Comparison of ENCODE assay signal across 23 cellular contexts in the genomic region with DNA sequence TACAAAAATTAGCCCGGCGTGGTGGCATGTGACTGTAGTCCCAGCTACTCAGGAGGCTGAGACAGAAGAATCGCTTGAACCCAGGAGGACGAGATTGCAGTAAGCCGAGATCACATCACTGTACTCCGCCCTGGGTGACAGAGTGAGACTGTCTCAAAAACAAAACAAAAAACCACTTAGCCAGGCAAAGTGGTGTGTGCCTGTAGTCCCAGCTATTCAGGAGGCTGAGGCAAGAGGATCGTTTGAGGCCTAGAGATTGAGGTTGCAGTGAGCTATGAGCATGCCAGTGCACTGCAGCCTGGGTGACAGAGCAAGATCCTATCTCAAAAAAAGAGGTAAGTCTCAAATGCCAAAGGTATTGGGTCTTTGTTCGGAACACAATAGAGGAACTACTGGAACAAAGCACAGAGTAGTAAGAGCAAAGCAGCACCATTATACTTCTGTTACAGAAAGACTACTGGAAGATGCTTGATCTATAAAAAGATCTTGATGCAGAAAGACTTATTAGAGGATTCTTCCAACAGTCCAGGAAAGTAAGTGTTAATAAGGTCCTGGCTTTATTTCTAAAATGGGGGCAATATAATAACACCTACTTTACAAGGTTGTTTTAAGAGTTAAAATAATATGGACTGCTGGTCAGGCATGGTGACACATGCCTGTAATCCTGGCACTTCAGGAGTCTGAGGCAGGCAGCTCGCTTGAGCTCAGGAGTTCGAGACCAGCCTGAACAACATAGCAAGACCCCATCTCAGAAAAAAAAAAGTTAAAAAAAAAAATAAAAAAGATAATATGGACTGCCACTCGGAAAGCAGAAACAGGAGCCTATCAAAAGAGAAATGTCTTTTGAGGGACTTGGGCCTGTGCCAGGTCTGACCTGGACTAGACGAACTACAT. TPM values are rescaled to one million over a fixed set of nuclear protein-coding genes. Genes with fewer than 3 reads are reported as not detected.
A peak's percentile ranks its signal among the peaks of the same experiment; 100 is the strongest.
DNase-seq lines count a peak whose midpoint lies in the region; ATAC-seq, FAIRE-seq and TF ChIP-seq lines count a peak whose summit lies in the region.
"Had no signal": no experiment of that assay in that cellular context is flagged by ENCODE, and none has a peak within 500 bp of the region (broad histone marks: within the 10 kb centered on the region; RNA-seq: fewer than 3 reads in every experiment).

No MANE protein-coding gene starts in this region.

- H3K27ac Mint-ChIP-seq in WTC11: peak overlapping the region; percentile 59; the same call in 1 of the 2 replicates

- DNase-seq in H54 (ENCODE audit: insufficient read length, low spot score): no peak
- no peak for DNase-seq in WTC11 (ENCODE audit: low spot score)
- peak; percentile 88 for DNase-seq in islet precursor cell
- peak; percentile 18 to 56 for DNase-seq in trophoblast cell
- DNase-seq in GM10248 (ENCODE audit: extremely low spot score): no peak
- DNase-seq in psoas muscle: no peak
- no peak for DNase-seq in T1000 (lab: John Stamatoyannopoulos, UW)
- DNase-seq: CD8-positive, alpha-beta memory T cell; DMS79; H7; NCI-H1048; NCI-H1436 treated with DMSO at 0.1 percent for 48 hours; NCI-H2081; NCI-H774 had no signal

- TF ChIP-seq CTCF in WTC11 (IDR thresholded peaks at IDR 0.05) (no peak), GM10248 (IDR thresholded peaks at IDR 0.05; ENCODE audit: control extremely low read depth, extremely low read depth, low read depth, missing control alignments) (no peak), psoas muscle (IDR thresholded peaks at IDR 0.05) (no peak)

- H3K4me1 Mint-ChIP-seq in WTC11: peaks cover 51% of the 10 kb centered on the region

- H3K27me3 ChIP-seq in trophoblast cell (ENCODE audit: insufficient read depth, low read length) (no peaks in the 10 kb centered on the region), psoas muscle (ENCODE audit: insufficient read depth in 3 of 3, low read length in 2 of 3) (no peaks in the 10 kb centered on the region)
- H3K27me3 ChIP-seq: BLaER1 had no signal

- intact Hi-C loops in psoas muscle (cut with DNase I): no loop called here

- no peak overlapping the region for H4K12ac ChIP-seq in trophoblast cell (ENCODE audit: low read depth, low read length)

- H4K91ac ChIP-seq in trophoblast cell (ENCODE audit: low read depth, low read length): peak overlapping the region; percentile 86

- H3K23ac ChIP-seq in trophoblast cell (ENCODE audit: low read length): no peak overlapping the region

- no peak overlapping the region for H3K4ac ChIP-seq in trophoblast cell (ENCODE audit: low read depth, low read length)

- TF ChIP-seq POLR2A in H54 (IDR thresholded peaks at IDR 0.05; ENCODE audit: low read depth, low read length): no peak

- H3K4me3 ChIP-seq in trophoblast cell (ENCODE audit: low read depth, low read length) (no peak overlapping the region), psoas muscle (no peak overlapping the region)
- H3K4me3 ChIP-seq: BLaER1 had no signal

- H3K4me1 ChIP-seq in trophoblast cell (ENCODE audit: control insufficient read depth in 1 of 2, insufficient read depth in 2 of 2, low read length in 2 of 2): peaks cover 28 to 35% of the 10 kb centered on the region in 2 experiments
- peaks cover 42% of the 10 kb centered on the region for H3K4me1 ChIP-seq in psoas muscle

- H2BK120ac ChIP-seq in trophoblast cell (ENCODE audit: insufficient read depth, low read length, poor library complexity): peak overlapping the region; percentile 28

- H3K18ac ChIP-seq in trophoblast cell (ENCODE audit: low read length): peak overlapping the region; percentile 23

- H3K27ac ChIP-seq in trophoblast cell (ENCODE audit: low read depth, low read length) (peak overlapping the region; percentile 99), psoas muscle (no peak overlapping the region)
- H3K27ac ChIP-seq: BLaER1, RWPE1 had no signal

- H2BK12ac ChIP-seq in trophoblast cell (ENCODE audit: low read length): peak overlapping the region; percentile 91

- CTCF ChIA-PET in WTC11 (lab: Charles Lee) (interaction anchor here (0.8 kb wide), 1 partner anchor 34 kb away, joined by 3 read pairs; no protein-coding TSS in a partner anchor), GM10248 (lab: Yijun Ruan, JAX) (interaction anchor here (1.3 to 3.2 kb wide), 2 partner anchors 11 to 33 kb away, joined by 4 to 12 read pairs; no protein-coding TSS in a partner anchor)

- peak; percentile 41 for FAIRE-seq in H54 (lab: Jason Lieb, UNC)
- FAIRE-seq: D721Med had no signal

- no peaks in the 10 kb centered on the region for H3K9me3 Mint-ChIP-seq in WTC11
- H3K9me3 Mint-ChIP-seq: CD8-positive, alpha-beta memory T cell had no signal

- H2AFZ ChIP-seq in trophoblast cell (ENCODE audit: insufficient read depth, low read length, poor library complexity): no peak overlapping the region

- no peaks in the 10 kb centered on the region for H3K36me3 Mint-ChIP-seq in WTC11

- no peak for ATAC-seq in WTC11
- no peak for ATAC-seq in HG03460 (IDR thresholded peaks at IDR 0.05; ENCODE audit: unreplicated experiment)
- no peak for ATAC-seq in psoas muscle

- H3K36me3 ChIP-seq in trophoblast cell (ENCODE audit: control insufficient read depth in 1 of 2, insufficient read depth in 2 of 2, low read length in 2 of 2): no peaks in the 10 kb centered on the region
- no peaks in the 10 kb centered on the region for H3K36me3 ChIP-seq in psoas muscle (ENCODE audit: insufficient read depth in 1 of 2, low read depth in 1 of 2)
- H3K36me3 ChIP-seq: BLaER1 had no signal

- H3K9me3 ChIP-seq in trophoblast cell (ENCODE audit: insufficient read depth, low read depth, low read length) (no peaks in the 10 kb centered on the region), psoas muscle (no peaks in the 10 kb centered on the region)
- H3K9me3 ChIP-seq: BLaER1 had no signal

- no peak overlapping the region for H3K9ac ChIP-seq in trophoblast cell (ENCODE audit: low read length)
- H3K9ac ChIP-seq: BLaER1 had no signal

- peak overlapping the region; percentile 2 for H3K14ac ChIP-seq in trophoblast cell (ENCODE audit: low read length)

- POLR2A ChIA-PET in WTC11 (lab: Charles Lee): no interaction called here
- POLR2A ChIA-PET in GM10248 (lab: Yijun Ruan, JAX): no interaction called here

- no peak overlapping the region for H2AK5ac ChIP-seq in trophoblast cell (ENCODE audit: low read length)

- no peak overlapping the region for H3K4me3 Mint-ChIP-seq in WTC11
- H3K4me3 Mint-ChIP-seq: CD8-positive, alpha-beta memory T cell had no signal

- no CpG with 5 or more reads among the region's 12 CpGs for WGBS in trophoblast cell (ENCODE audit: extremely low coverage, insufficient coverage, insufficient read length)
- 90 to 96% (median 91%) methylated on average over 12 of the region's 12 CpGs for WGBS in psoas muscle, 3 donors

- peak overlapping the region; percentile 86 for H2BK5ac ChIP-seq in trophoblast cell (ENCODE audit: low read depth, low read length, poor library complexity)

- no peak overlapping the region for H3K4me2 ChIP-seq in trophoblast cell (ENCODE audit: low read length)
- H3K4me2 ChIP-seq: BLaER1 had no signal

- H3K79me1 ChIP-seq in trophoblast cell (ENCODE audit: low read length): peaks cover 36% of the 10 kb centered on the region

- peak overlapping the region; percentile 7 for H4K8ac ChIP-seq in trophoblast cell (ENCODE audit: low read depth, low read length)

- no peaks in the 10 kb centered on the region for H3K27me3 Mint-ChIP-seq in WTC11 (ENCODE audit: low read depth)
- H3K27me3 Mint-ChIP-seq: CD8-positive, alpha-beta memory T cell had no signal

- peaks cover 9% of the 10 kb centered on the region for H3K79me2 ChIP-seq in trophoblast cell (ENCODE audit: control insufficient read depth, insufficient read depth, low read length, poor library complexity)

TF ChIP-seq in WTC11, 78 proteins besides CTCF, POLR2A, EP300 and RAD21 (continues in another document):
- TF ChIP-seq, protein P1, sequence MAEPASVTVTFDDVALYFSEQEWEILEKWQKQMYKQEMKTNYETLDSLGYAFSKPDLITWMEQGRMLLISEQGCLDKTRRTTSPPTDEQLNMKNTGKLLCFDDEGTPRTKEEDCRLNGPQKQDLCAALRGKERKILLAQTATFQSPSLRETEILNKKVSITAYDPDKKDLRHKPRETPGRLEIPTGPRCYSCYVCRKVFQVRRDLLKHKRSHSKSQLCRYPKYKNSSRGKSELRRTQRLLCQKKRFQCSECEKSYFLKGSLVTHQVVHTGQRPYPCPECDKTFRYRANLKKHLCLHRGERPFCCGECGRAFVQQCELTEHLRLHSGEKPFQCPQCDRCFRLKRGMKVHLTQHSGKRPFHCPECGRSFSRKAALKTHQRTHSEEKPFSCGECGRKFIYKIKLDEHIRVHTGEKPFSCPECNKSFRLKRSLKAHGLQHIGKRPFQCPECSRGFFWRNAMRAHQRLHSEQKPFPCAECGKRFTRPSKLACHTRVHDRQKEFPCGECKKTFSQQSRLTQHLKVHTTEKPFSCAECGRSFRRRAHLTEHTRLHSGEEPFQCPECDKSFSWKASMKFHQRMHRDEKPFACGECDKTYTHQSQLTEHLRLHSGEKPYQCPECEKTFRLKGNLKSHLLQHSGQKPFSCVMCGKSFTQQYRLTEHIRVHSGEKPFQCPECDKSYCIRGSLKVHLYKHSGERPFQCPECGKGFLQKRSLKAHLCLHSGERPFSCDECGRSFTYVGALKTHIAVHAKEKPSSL (CRISPR knock-in tag; conservative IDR thresholded peaks at IDR 0.05): no peak
- no peak for TF ChIP-seq FOXJ3 (CRISPR knock-in tag; IDR thresholded peaks at IDR 0.05; ENCODE audit: borderline replicate concordance)

RNA-seq across cellular contexts. Expression of gene BTBD7, which starts 29.9 kb away (rescaled TPM):
- 29.2 to 34.1 TPM (median 31.3 TPM) in 3 replicates for total RNA-seq in WTC11 (2021)
- 31.7 and 35.2 TPM in 2 replicates for polyA plus RNA-seq in trophoblast cell (2013)
- 10 to 100 TPM; 18.9 to 24.9 (median 22.6) TPM for total RNA-seq in psoas muscle
- 10 to 100 TPM in 1 of 3 donors, 1 to 10 TPM in 2; 6.0 to 13.3 (median 6.9) TPM for polyA plus RNA-seq in psoas muscle

RNA-seq across cellular contexts. Expression of gene COX8C, which starts 44.0 kb away (rescaled TPM):
- total RNA-seq in WTC11 (2021) (not detected in 3 replicates), psoas muscle (under 1 TPM in 1 of 4 donors, not detected in 3; 0.54 TPM)
- 0.31 and 0.40 TPM in 2 replicates for polyA plus RNA-seq in trophoblast cell (2013)
- under 1 TPM in 1 of 3 donors, not detected in 2; 0.35 TPM for polyA plus RNA-seq in psoas muscle
- total RNA-seq: A172; CD8-positive, alpha-beta memory T cell; G401; H7; MCF 10A; NCI-H460; SK-MEL-5 had no signal
- polyA plus RNA-seq: CD8-positive, alpha-beta memory T cell had no signal

Comparison
In these comparisons a context has a peak if more than half of its experiments do, and no peak if none do; other contexts are left out.
1. DNase-seq: peak in islet precursor cell (single experiment) and trophoblast cell (2 of 2); none in H54 (single experiment), WTC11 (single experiment), GM10248 (single experiment), psoas muscle (0 of 2) and T1000 (single experiment).